Comparison of ENCODE assay signal across 18 cellular contexts in genomic region chr2:231130657-231131056, GRCh38. TPM values are rescaled to one million over a fixed set of nuclear protein-coding genes. Genes with fewer than 3 reads are reported as not detected.
"Had no signal": no experiment of that assay in that cellular context is flagged by ENCODE, and none has a peak within 500 bp of the region (broad histone marks: within the 10 kb centered on the region; RNA-seq: fewer than 3 reads in every experiment).

No MANE protein-coding gene starts in this region.

- H3K27ac ChIP-seq: ascending aorta, dorsolateral prefrontal cortex, neural progenitor cell, pancreas, transverse colon, vagina had no signal

- H3K4me1 ChIP-seq: neural progenitor cell had no signal

- H3K4me2 ChIP-seq: neural progenitor cell had no signal

- H2AFZ ChIP-seq: neural progenitor cell had no signal

- DNase-seq: activated CD4-positive, alpha-beta memory T cell treated with anti-CD3 and anti-CD28 coated beads, Interleukin-2, amount 10 ng/mL, durations not matched to agents 7 days and 5 days; activated CD4-positive, alpha-beta T cell treated with anti-CD3 and anti-CD28 coated beads for 4 hours; activated naive CD4-positive, alpha-beta T cell treated with anti-CD3 and anti-CD28 coated beads, Interleukin-2, amount 10 ng/mL, durations not matched to agents 7 days and 5 days; activated T-cell treated with anti-CD3 and anti-CD28 coated beads, Interleukin-2, amount 50 U/mL, for 24 hours; dorsolateral prefrontal cortex; left colon; pancreas; stimulated activated CD4-positive, alpha-beta T cell treated with anti-CD3 and anti-CD28 coated beads, Interleukin-15, amount 100 ng/mL, for 24 hours; stimulated activated CD4-positive, alpha-beta T cell treated with anti-CD3 and anti-CD28 coated beads, Interleukin-4, amount 100 ng/mL, for 1 hour; stimulated activated naive B cell treated with anti-CD40 and anti-IgM and Interleukin-4, amounts not matched to agents 10 μg/mL and 1 μg/mL and 100 μg/mL, for 72 hours; substantia nigra; transverse colon had no signal

- H3K9me3 ChIP-seq: ascending aorta, pancreas, transverse colon, vagina had no signal

- H3K9ac ChIP-seq: neural progenitor cell had no signal

- H3K36me3 ChIP-seq: ascending aorta, neural progenitor cell, pancreas, transverse colon, vagina had no signal

- H3K4me3 ChIP-seq: ascending aorta, dorsolateral prefrontal cortex, lung, neural progenitor cell, pancreas, transverse colon, vagina had no signal

- H3K27me3 ChIP-seq: ascending aorta, dorsolateral prefrontal cortex, neural progenitor cell, pancreas, transverse colon, vagina had no signal

RNA-seq across cellular contexts. Expression of gene HTR2B, which starts 5.8 kb away (rescaled TPM):
- total RNA-seq: esophagus mucosa, WTC11 had no signal
